ENCODE assay signal across 16 cellular contexts in the genomic region with DNA sequence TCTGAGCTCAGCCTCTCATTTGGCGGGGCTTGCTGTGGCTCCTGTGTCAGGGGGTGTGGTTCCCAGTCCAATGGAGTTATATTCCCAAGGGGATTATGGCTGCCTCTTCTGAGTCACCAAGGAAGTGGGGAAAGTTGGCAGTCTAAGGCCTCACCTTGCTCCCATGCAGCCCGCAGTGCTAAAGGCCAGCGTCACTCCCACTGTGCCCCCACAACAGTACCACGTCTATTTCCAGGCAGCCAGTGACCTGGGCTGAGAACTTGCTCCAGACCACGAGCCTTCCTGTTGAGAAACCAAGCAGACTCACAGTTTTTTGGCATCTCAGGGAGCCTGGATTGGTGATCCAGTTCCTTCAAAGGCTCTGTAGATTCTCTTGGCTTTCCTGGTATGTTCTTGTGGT. TPM values are rescaled to one million over a fixed set of nuclear protein-coding genes. Genes with fewer than 3 reads are reported as not detected.
DNase-seq lines count a peak whose midpoint lies in the region; ATAC-seq, FAIRE-seq and TF ChIP-seq lines count a peak whose summit lies in the region.
"Had no signal": no experiment of that assay in that cellular context is flagged by ENCODE, and none has a peak within 500 bp of the region (broad histone marks: within the 10 kb centered on the region; RNA-seq: fewer than 3 reads in every experiment).

No MANE protein-coding gene starts in this region.

- H3K4me3 ChIP-seq in OCI-LY3 (ENCODE audit: low read length) = peak overlapping the region; percentile 63
- H3K4me3 ChIP-seq: HAP-1 had no signal

- no peak for TF ChIP-seq CTCF in OCI-LY3 (IDR thresholded peaks at IDR 0.05; ENCODE audit: low read depth, low read length)
- TF ChIP-seq CTCF in omental fat pad (IDR thresholded peaks at IDR 0.05) = no peak

- H3K79me2 ChIP-seq in OCI-LY3 (ENCODE audit: low read length) = no peaks in the 10 kb centered on the region

- peak overlapping the region; percentile 53 for H2AFZ ChIP-seq in OCI-LY3 (ENCODE audit: low read depth, low read length)

- no peak for ATAC-seq in GM21528 (IDR thresholded peaks at IDR 0.05; ENCODE audit: low FRiP score, unreplicated experiment)
- ATAC-seq in omental fat pad (ENCODE audit: low FRiP score) = no peak

- H4K20me1 ChIP-seq in OCI-LY3 (ENCODE audit: insufficient read depth, low read length) = no peaks in the 10 kb centered on the region

- H3K27ac ChIP-seq in OCI-LY3 (ENCODE audit: low read length) = peak overlapping the region; percentile 94

- no peak for FAIRE-seq in urothelium cell line (lab: Jason Lieb, UNC)

- H3K4me1 ChIP-seq in OCI-LY3 (ENCODE audit: low read length) = peaks cover 72% of the 10 kb centered on the region
- H3K4me1 ChIP-seq: BE2C, HAP-1 had no signal

- peak; percentile 50 for DNase-seq in Daoy (ENCODE audit: low read depth)
- DNase-seq in kidney tubule cell (ENCODE audit: low spot score) = peak; percentile 30
- peak; percentile 31 for DNase-seq in urothelium cell line (ENCODE audit: low spot score)
- DNase-seq in ecto neural progenitor cell (ENCODE audit: low spot score) = no peak
- no peak for DNase-seq in omental fat pad (ENCODE audit: low spot score)
- DNase-seq: ACHN, BE2C, NCI-H1436, NCI-H2029, NCI-H2171, NCI-H446 treated with DMSO at 0.1 percent for 48 hours, NCI-H748 treated with DMSO at 0.1 percent for 48 hours, SW 1271 had no signal

- H3K27me3 ChIP-seq in OCI-LY3 (ENCODE audit: low read depth, low read length) = no peaks in the 10 kb centered on the region
- H3K27me3 ChIP-seq: BE2C had no signal

- H3K9ac ChIP-seq in OCI-LY3 (ENCODE audit: low read length) = peak overlapping the region; percentile 78; the same call in 1 of the 2 replicates

- H3K36me3 ChIP-seq in OCI-LY3 (replicated peaks; ENCODE audit: low read depth, low read length) = peaks cover 31% of the 10 kb centered on the region
- H3K36me3 ChIP-seq: BE2C, HAP-1 had no signal

- H3K9me3 ChIP-seq in OCI-LY3 (ENCODE audit: insufficient read depth, low read length) = peaks cover 18% of the 10 kb centered on the region; the same call in 1 of the 2 replicates
- H3K9me3 ChIP-seq: BE2C, HAP-1 had no signal

- peak overlapping the region; percentile 70 for H3K4me2 ChIP-seq in OCI-LY3 (ENCODE audit: low read length)

RNA-seq across cellular contexts. Expression of gene OR2AT4, which starts 45.6 kb away (rescaled TPM):
- total RNA-seq in Daoy (2014; rRNA removed; shearing (Covaris generic)) = under 0.01 TPM in 1 of 2 replicates, not detected in the other
- not detected for total RNA-seq in omental fat pad

Comparison
In these comparisons a context has a peak if more than half of its experiments do, and no peak if none do; other contexts are left out.
1. DNase-seq: peak in Daoy (single experiment), kidney tubule cell (single experiment) and urothelium cell line (single experiment); none in ecto neural progenitor cell (single experiment) and omental fat pad (single experiment).